In the genomic region with DNA sequence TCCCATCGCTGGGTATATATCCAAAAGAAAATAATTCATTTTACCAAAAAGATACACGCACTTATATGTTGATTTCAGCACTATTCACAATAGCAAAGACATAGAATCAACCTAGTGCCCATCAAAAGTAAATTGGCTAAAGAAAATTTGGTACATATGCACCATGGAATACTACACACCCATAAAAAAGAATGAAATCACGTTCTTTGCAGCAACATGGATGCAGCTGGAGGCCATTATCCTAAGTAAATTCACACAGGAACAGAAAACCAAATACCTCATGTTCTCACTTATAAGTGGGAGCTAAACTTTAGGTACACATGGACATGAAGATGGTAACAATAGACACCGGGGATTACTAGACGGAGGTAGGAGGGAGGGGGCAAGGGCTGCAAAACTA, we compare ENCODE assay signal across 28 cellular contexts.
"Had no signal": no experiment of that assay in that cellular context is flagged by ENCODE, and none has a peak within 500 bp of the region (broad histone marks: within the 10 kb centered on the region; RNA-seq: fewer than 3 reads in every experiment).

No MANE protein-coding gene starts in this region.

- H3K27ac ChIP-seq: colonic mucosa, coronary artery, dorsolateral prefrontal cortex, epithelial cell of prostate, esophagus squamous epithelium, foreskin keratinocyte, gastrocnemius medialis, gastroesophageal sphincter, heart left ventricle, heart right ventricle, hepatocyte had no signal

- DNase-seq: colonic mucosa; cortex of kidney; dermis blood vessel endothelial cell; dorsolateral prefrontal cortex; effector CD4-positive, alpha-beta T cell; effector CD8-positive, alpha-beta T cell; effector memory CD4-positive, alpha-beta T cell; effector memory CD8-positive, alpha-beta T cell; endodermal cell; erythroblast; esophagus squamous epithelium; foreskin fibroblast; foreskin keratinocyte; foreskin melanocyte; gastrocnemius medialis; glutamatergic neuron; head of caudate nucleus; heart left ventricle; heart right ventricle had no signal

- H3K79me2 ChIP-seq: hepatocyte had no signal

- FAIRE-seq: colon, endometrium, endothelial cell of umbilical vein, frontal cortex had no signal

- H3K4me1 ChIP-seq: colonic mucosa, foreskin keratinocyte, gastrocnemius medialis, heart left ventricle, heart right ventricle had no signal

- H3K9me3 ChIP-seq: colonic mucosa, esophagus squamous epithelium, gastrocnemius medialis, gastroesophageal sphincter, heart left ventricle had no signal

- H3K36me3 ChIP-seq: colonic mucosa, esophagus squamous epithelium, gastrocnemius medialis, gastroesophageal sphincter, heart left ventricle, heart right ventricle had no signal

- H3K27me3 ChIP-seq: colonic mucosa, esophagus squamous epithelium, foreskin keratinocyte, gastrocnemius medialis, gastroesophageal sphincter, heart left ventricle, hepatocyte had no signal

- H2AFZ ChIP-seq: hepatocyte had no signal

- H3K4me3 ChIP-seq: colonic mucosa, coronary artery, dorsolateral prefrontal cortex, esophagus squamous epithelium, gastrocnemius medialis, gastroesophageal sphincter, heart left ventricle, heart right ventricle, hepatocyte had no signal

- H3K4me2 ChIP-seq: hepatocyte had no signal

- ATAC-seq: effector memory CD8-positive, alpha-beta T cell; esophagus mucosa; foreskin keratinocyte; gastrocnemius medialis; gastroesophageal sphincter; heart left ventricle; heart right ventricle had no signal
